26 cellular contexts compared by ENCODE assay signal in genomic region chr1:91129017-91129416, GRCh38.
"Had no signal": no experiment of that assay in that cellular context is flagged by ENCODE, and none has a peak within 500 bp of the region (broad histone marks: within the 10 kb centered on the region; RNA-seq: fewer than 3 reads in every experiment).

No MANE protein-coding gene starts in this region.

- H3K9ac ChIP-seq: neural progenitor cell had no signal

- ATAC-seq: naive thymus-derived CD4-positive, alpha-beta T cell; natural killer cell; pancreas; psoas muscle; right cardiac atrium; sciatic nerve; stimulated activated memory B cell treated with anti-CD40 and anti-IgM and Interleukin-4, amounts not matched to agents 10 μg/mL and 1 μg/mL and 100 μg/mL, for 72 hours; stimulated activated naive CD8-positive, alpha-beta T cell treated with anti-CD3 and anti-CD28 coated beads, Interleukin-15, amount 100 ng/mL, for 72 hours; stimulated activated naive CD8-positive, alpha-beta T cell treated with anti-CD3 and anti-CD28 coated beads, Interleukin-15, Interleukin-2, amounts not matched to agents 100 U/mL and 50 U/mL, for 24 hours; upper lobe of right lung had no signal

- H3K9me3 ChIP-seq: pancreas, psoas muscle, spleen, suprapubic skin, testis, tibial artery, transverse colon, upper lobe of right lung, uterus had no signal

- H3K4me3 ChIP-seq: neural progenitor cell, pancreas, psoas muscle, skin epidermis, smooth muscle cell, spleen, suprapubic skin, testis, tibial artery, transverse colon, upper lobe of right lung, uterus had no signal

- H3K27me3 ChIP-seq: neural progenitor cell, pancreas, suprapubic skin, testis, transverse colon, upper lobe of right lung, uterus had no signal

- DNase-seq: naive thymus-derived CD4-positive, alpha-beta T cell; natural killer cell; pancreas; psoas muscle; right cardiac atrium; spleen; stimulated activated CD4-positive, alpha-beta T cell treated with anti-CD3 and anti-CD28 coated beads, Interleukin-12 subunit alpha, Interleukin-12 subunit beta, amount 100 ng/mL, for 4 hours; stimulated activated CD4-positive, alpha-beta T cell treated with anti-CD3 and anti-CD28 coated beads, Interleukin-1b, Interleukin-23, amount 100 ng/mL, for 48 hours; stimulated activated CD4-positive, alpha-beta T cell treated with anti-CD3 and anti-CD28 coated beads, Interleukin-4, amount 100 ng/mL, for 1 hour; stimulated activated CD4-positive, alpha-beta T cell treated with anti-CD3 and anti-CD28 coated beads, Interleukin-4, amount 100 ng/mL, for 4 hours; stimulated activated CD8-positive, alpha-beta memory T cell treated with anti-CD3 and anti-CD28 coated beads, Interleukin-4, amount 100 ng/mL, for 48 hours; stimulated activated naive CD4-positive, alpha-beta T cell; stimulated activated naive CD8-positive, alpha-beta T cell treated with anti-CD3 and anti-CD28 coated beads, Interleukin-15, amount 100 ng/mL, for 72 hours; stimulated activated naive CD8-positive, alpha-beta T cell treated with anti-CD3 and anti-CD28 coated beads, Interleukin-15, Interleukin-2, amounts not matched to agents 100 U/mL and 50 U/mL, for 24 hours; substantia nigra; testis; tibial artery; transverse colon; upper lobe of right lung; uterus had no signal

- H2AFZ ChIP-seq: neural progenitor cell had no signal

- FAIRE-seq: pancreas had no signal

- H3K36me3 ChIP-seq: neural progenitor cell, pancreas, spleen, suprapubic skin, tibial artery, transverse colon, upper lobe of right lung, uterus had no signal

- H3K4me2 ChIP-seq: neural progenitor cell, smooth muscle cell had no signal

- H3K27ac ChIP-seq: neural progenitor cell, pancreas, psoas muscle, skin epidermis, spleen, suprapubic skin, testis, tibial artery, transverse colon, upper lobe of right lung, uterus had no signal

- H3K4me1 ChIP-seq: pancreas, psoas muscle, suprapubic skin, testis, tibial artery, upper lobe of right lung, uterus had no signal
